In genomic region chr5:149543361-149544198, GRCh38 we compare ENCODE assay signal across 9 cellular contexts. TPM values are rescaled to one million over a fixed set of nuclear protein-coding genes. Genes with fewer than 3 reads are reported as not detected.
DNase-seq lines count a peak whose midpoint lies in the region; ATAC-seq and TF ChIP-seq lines count a peak whose summit lies in the region.
"Had no signal": no experiment of that assay in that cellular context is flagged by ENCODE, and none has a peak within 500 bp of the region (broad histone marks: within the 10 kb centered on the region; RNA-seq: fewer than 3 reads in every experiment).

No MANE protein-coding gene starts in this region.

- peak overlapping the region; percentile 49 for H3K27ac ChIP-seq in muscle layer of colon (ENCODE audit: low read depth, low read length)
- peak overlapping the region in 3 of 4 donors; percentile 29 to 68 (median 58) for H3K27ac ChIP-seq in tibial nerve

- H3K4me1 ChIP-seq in muscle layer of colon (ENCODE audit: insufficient read depth, low read length) (peaks cover 57% of the 10 kb centered on the region), tibial nerve (peaks cover 0 to 93% (median 63%) of the 10 kb centered on the region in 4 donors)

- no peak overlapping the region for H3K9ac ChIP-seq in muscle layer of colon (ENCODE audit: low read length)

- H3K36me3 Mint-ChIP-seq in activated T-cell treated with anti-CD3 and anti-CD28 coated beads, Interleukin-2, amount 50 U/mL, for 24 hours (ENCODE audit: low read depth) = peaks cover 84% of the 10 kb centered on the region
- peaks cover 68% of the 10 kb centered on the region for H3K36me3 Mint-ChIP-seq in effector memory CD8-positive, alpha-beta T cell (ENCODE audit: insufficient read depth)

- H3K27ac Mint-ChIP-seq in activated T-cell treated with anti-CD3 and anti-CD28 coated beads, Interleukin-2, amount 50 U/mL, for 24 hours = peak overlapping the region; percentile 1
- H3K27ac Mint-ChIP-seq in effector memory CD8-positive, alpha-beta T cell = peak overlapping the region; percentile 49 to 68

- no peak for DNase-seq in activated T-cell treated with anti-CD3 and anti-CD28 coated beads, Interleukin-2, amount 50 U/mL, for 24 hours
- DNase-seq in activated T-cell treated with anti-CD3 and anti-CD28 coated beads for 4 hours (no peak), tibial nerve (ENCODE audit: low spot score in 2 of 2) (no peak), NCI-H2107 treated with DMSO at 0.1 percent for 48 hours (lab: John Stamatoyannopoulos, UW; ENCODE audit: unreplicated experiment) (no peak), HuH-7 (ENCODE audit: low spot score) (no peak)
- DNase-seq in effector memory CD8-positive, alpha-beta T cell = no peak
- DNase-seq: NCI-H1436 had no signal

- no peak for TF ChIP-seq EP300 in tibial nerve (IDR thresholded peaks at IDR 0.05)

- peaks cover 74% of the 10 kb centered on the region for H3K4me1 Mint-ChIP-seq in activated T-cell treated with anti-CD3 and anti-CD28 coated beads, Interleukin-2, amount 50 U/mL, for 24 hours (ENCODE audit: low read depth)
- peaks cover 36 to 57% of the 10 kb centered on the region in 2 donors for H3K4me1 Mint-ChIP-seq in effector memory CD8-positive, alpha-beta T cell (ENCODE audit: low read depth in 2 of 2)

- TF ChIP-seq POLR2A in tibial nerve (IDR thresholded peaks at IDR 0.05) = no peak

- no peaks in the 10 kb centered on the region for H3K27me3 Mint-ChIP-seq in activated T-cell treated with anti-CD3 and anti-CD28 coated beads, Interleukin-2, amount 50 U/mL, for 24 hours
- H3K27me3 Mint-ChIP-seq in effector memory CD8-positive, alpha-beta T cell = no peaks in the 10 kb centered on the region

- peaks cover 16% of the 10 kb centered on the region for H3K36me3 ChIP-seq in muscle layer of colon (ENCODE audit: insufficient read depth, low read length)
- H3K36me3 ChIP-seq in tibial nerve = peaks cover 0 to 38% (median 0%) of the 10 kb centered on the region in 3 donors

- no peaks in the 10 kb centered on the region for H3K27me3 ChIP-seq in muscle layer of colon (ENCODE audit: control insufficient read depth in 1 of 2, insufficient read depth in 2 of 2, low read length in 2 of 2)
- H3K27me3 ChIP-seq in tibial nerve = no peaks in the 10 kb centered on the region

- 42 to 46% methylated on average over 8 of the region's 8 CpGs for WGBS in tibial nerve, 2 donors

- H3K4me3 Mint-ChIP-seq in activated T-cell treated with anti-CD3 and anti-CD28 coated beads, Interleukin-2, amount 50 U/mL, for 24 hours = peak overlapping the region; percentile 21
- peak overlapping the region; percentile 43 to 60 for H3K4me3 Mint-ChIP-seq in effector memory CD8-positive, alpha-beta T cell

- H3K9me3 Mint-ChIP-seq in activated T-cell treated with anti-CD3 and anti-CD28 coated beads, Interleukin-2, amount 50 U/mL, for 24 hours = no peaks in the 10 kb centered on the region
- no peaks in the 10 kb centered on the region for H3K9me3 Mint-ChIP-seq in effector memory CD8-positive, alpha-beta T cell

- H3K4me3 ChIP-seq in muscle layer of colon (ENCODE audit: low read depth in 1 of 2, low read length in 2 of 2) = no peak overlapping the region
- H3K4me3 ChIP-seq in tibial nerve = peak overlapping the region in 1 of 4 donors; percentile 9

- ATAC-seq in effector memory CD8-positive, alpha-beta T cell (replicated peaks) = no peak
- no peak for ATAC-seq in HG03520 (IDR thresholded peaks at IDR 0.05; ENCODE audit: unreplicated experiment)

- H3K9me3 ChIP-seq in muscle layer of colon (ENCODE audit: low read length) = no peaks in the 10 kb centered on the region
- no peaks in the 10 kb centered on the region for H3K9me3 ChIP-seq in tibial nerve

- TF ChIP-seq CTCF in tibial nerve (IDR thresholded peaks at IDR 0.05) = no peak

RNA-seq across cellular contexts. Expression of gene CSNK1A1, which starts 7.7 kb away (rescaled TPM):
- total RNA-seq in tibial nerve = 100 to 1,000 TPM; 146 to 200 (median 166) TPM

RNA-seq across cellular contexts. Expression of gene ARHGEF37, which starts 37.7 kb away (rescaled TPM):
- total RNA-seq in tibial nerve = 10 to 100 TPM; 28.8 to 73.7 (median 62.7) TPM
